Comparison of ENCODE assay signal across 30 cellular contexts in the genomic region with DNA sequence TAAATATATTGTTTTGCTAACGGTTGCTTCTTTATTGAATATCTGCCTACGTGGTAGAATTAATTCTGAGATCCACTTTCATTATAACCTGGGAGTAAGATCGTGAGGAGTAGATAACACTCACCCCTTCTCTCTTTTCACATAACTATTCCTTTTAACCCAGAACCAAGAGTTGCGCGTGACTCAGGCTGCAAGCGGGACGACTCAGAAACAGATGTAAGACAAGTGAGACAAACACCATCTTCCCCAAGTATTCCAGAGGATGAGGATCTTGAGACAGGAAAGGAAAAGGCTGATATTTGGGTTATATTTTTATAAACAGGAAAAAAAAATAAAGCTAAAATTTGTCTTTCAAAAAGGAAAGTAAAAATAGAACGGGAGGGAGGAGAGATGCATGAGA.
DNase-seq lines count a peak whose midpoint lies in the region; ATAC-seq and TF ChIP-seq lines count a peak whose summit lies in the region.
"Had no signal": no experiment of that assay in that cellular context is flagged by ENCODE, and none has a peak within 500 bp of the region (broad histone marks: within the 10 kb centered on the region; RNA-seq: fewer than 3 reads in every experiment).

No MANE protein-coding gene starts in this region.

- no peak for DNase-seq in GM23338 (ENCODE audit: low spot score)
- DNase-seq in fibroblast of lung (ENCODE audit: low read depth in 2 of 2): peak; percentile 25 to 36
- DNase-seq in BE2C: no peak
- no peak for DNase-seq in natural killer cell
- DNase-seq: ACHN; activated CD4-positive, CD25-positive, alpha-beta regulatory T cell; activated CD8-positive, alpha-beta memory T cell treated with anti-CD3 and anti-CD28 coated beads, Interleukin-2, amount 10 ng/mL, durations not matched to agents 7 days and 5 days; activated naive CD4-positive, alpha-beta T cell treated with anti-CD3 and anti-CD28 coated beads, Interleukin-2, amount 50 U/mL, for 16 hours; amygdala; colonic mucosa; esophagus squamous epithelium; GOT3; left ventricle myocardium inferior; midbrain; naive thymus-derived CD8-positive, alpha-beta T cell; NCI-H1105; NCI-H187 treated with DMSO at 0.1 percent for 48 hours; NCI-H2171 treated with DMSO at 0.1 percent for 48 hours; NCI-H510A treated with DMSO at 0.1 percent for 48 hours; pancreas; PC-3; Right ventricle myocardium superior; stimulated activated CD4-positive, alpha-beta T cell treated with anti-CD3 and anti-CD28 coated beads, Interleukin-2, amount 100 ng/mL, for 24 hours; T1000 had no signal

- H4K20me1 ChIP-seq in GM23338 (replicated peaks; ENCODE audit: insufficient read depth) (no peaks in the 10 kb centered on the region), fibroblast of lung (ENCODE audit: control insufficient read depth, extremely low read depth, insufficient read depth, low read length) (no peaks in the 10 kb centered on the region)
- H4K20me1 ChIP-seq: BLaER1 had no signal

- H3K4me1 Mint-ChIP-seq in GM23338: peaks cover 25% of the 10 kb centered on the region
- no peaks in the 10 kb centered on the region for H3K4me1 Mint-ChIP-seq in natural killer cell
- H3K4me1 Mint-ChIP-seq: activated CD8-positive, alpha-beta memory T cell treated with anti-CD3 and anti-CD28 coated beads, Interleukin-2, amount 10 ng/mL, durations not matched to agents 7 days and 5 days; naive thymus-derived CD8-positive, alpha-beta T cell had no signal

- H3K4me3 Mint-ChIP-seq in GM23338 (no peak overlapping the region), natural killer cell (no peak overlapping the region)
- H3K4me3 Mint-ChIP-seq: activated CD8-positive, alpha-beta memory T cell treated with anti-CD3 and anti-CD28 coated beads, Interleukin-2, amount 10 ng/mL, durations not matched to agents 7 days and 5 days; naive thymus-derived CD8-positive, alpha-beta T cell had no signal

- H3K9me2 ChIP-seq in GM23338 (ENCODE audit: insufficient read depth): no peaks in the 10 kb centered on the region

- H3K9me3 ChIP-seq in fibroblast of lung (ENCODE audit: control insufficient read depth, insufficient read depth, low read depth, low read length) (no peaks in the 10 kb centered on the region), parathyroid adenoma (ENCODE audit: control insufficient read depth, low read length) (no peaks in the 10 kb centered on the region), BE2C (no peaks in the 10 kb centered on the region)
- H3K9me3 ChIP-seq: BLaER1, colonic mucosa, esophagus squamous epithelium, left ventricle myocardium inferior, pancreas, right atrium auricular region, tibial nerve had no signal

- H3K4me3 ChIP-seq in GM23338: no peak overlapping the region
- H3K4me3 ChIP-seq in WI38 (ENCODE audit: low read depth, low read length): peak overlapping the region; percentile 11; the same call in 1 of the 2 replicates
- H3K4me3 ChIP-seq in fibroblast of lung (replicated peaks in 1 of 4; ENCODE audit: control extremely low read depth in 1 of 4, insufficient read depth in 1 of 4, low read depth in 3 of 4, low read length in 4 of 4): peak overlapping the region in 1 of 4 experiments; percentile 0
- H3K4me3 ChIP-seq in parathyroid adenoma (ENCODE audit: low read depth, low read length): no peak overlapping the region
- no peak overlapping the region for H3K4me3 ChIP-seq in BE2C (ENCODE audit: low read depth, low read length)
- H3K4me3 ChIP-seq: BLaER1, colonic mucosa, esophagus squamous epithelium, left ventricle myocardium inferior, pancreas, right atrium auricular region, tibial nerve had no signal

- H3K27ac ChIP-seq in GM23338 (ENCODE audit: low read depth): no peak overlapping the region
- H3K27ac ChIP-seq in fibroblast of lung (ENCODE audit: insufficient read depth, low read length): peak overlapping the region; percentile 9
- H3K27ac ChIP-seq in parathyroid adenoma: no peak overlapping the region
- H3K27ac ChIP-seq: BLaER1, colonic mucosa, esophagus squamous epithelium, left ventricle myocardium inferior, pancreas, right atrium auricular region, tibial nerve had no signal

- H3K79me2 ChIP-seq in GM23338 (replicated peaks; ENCODE audit: insufficient read depth) (no peaks in the 10 kb centered on the region), fibroblast of lung (ENCODE audit: control insufficient read depth, insufficient read depth, low read length) (no peaks in the 10 kb centered on the region), parathyroid adenoma (no peaks in the 10 kb centered on the region)

- H3K27me3 ChIP-seq in GM23338 (ENCODE audit: insufficient read depth): no peaks in the 10 kb centered on the region
- H3K27me3 ChIP-seq in fibroblast of lung (ENCODE audit: control insufficient read depth, insufficient read depth, low read length): no peaks in the 10 kb centered on the region
- no peaks in the 10 kb centered on the region for H3K27me3 ChIP-seq in parathyroid adenoma (ENCODE audit: control insufficient read depth, insufficient read depth, low read length)
- no peaks in the 10 kb centered on the region; the same call in 1 of the 2 replicates for H3K27me3 ChIP-seq in BE2C
- H3K27me3 ChIP-seq: BLaER1, colonic mucosa, esophagus squamous epithelium, pancreas, right atrium auricular region, tibial nerve had no signal

- H3K36me3 ChIP-seq in GM23338 (ENCODE audit: insufficient read depth) (no peaks in the 10 kb centered on the region), fibroblast of lung (ENCODE audit: control insufficient read depth, insufficient read depth, low read length) (no peaks in the 10 kb centered on the region), parathyroid adenoma (ENCODE audit: control insufficient read depth, insufficient read depth, low read length) (no peaks in the 10 kb centered on the region), BE2C (no peaks in the 10 kb centered on the region)
- H3K36me3 ChIP-seq: BLaER1, colonic mucosa, esophagus squamous epithelium, left ventricle myocardium inferior, pancreas, right atrium auricular region, tibial nerve had no signal

- peaks cover 6% of the 10 kb centered on the region for H3K27me3 Mint-ChIP-seq in GM23338 (ENCODE audit: insufficient read depth, low read depth, poor library complexity)
- H3K27me3 Mint-ChIP-seq in natural killer cell (ENCODE audit: low read depth in 2 of 2): peaks cover 7 to 14% of the 10 kb centered on the region in 2 donors

- intact Hi-C loops in natural killer cell (cut with micrococcal nuclease): no loop called here

- H3K4me2 ChIP-seq in GM23338: 0 out of 2 replicates have a peak overlapping the region, but pooled peaks have one; percentile 7
- H3K4me2 ChIP-seq in fibroblast of lung (ENCODE audit: extremely low read depth, insufficient read depth, low read length): peak overlapping the region; percentile 70
- no peak overlapping the region for H3K4me2 ChIP-seq in parathyroid adenoma (ENCODE audit: low read length)
- H3K4me2 ChIP-seq: BLaER1 had no signal

- ATAC-seq in GM23338 (no peak; the same call in 2 of the 3 replicates), natural killer cell (no peak), HG03196 (IDR thresholded peaks at IDR 0.05; ENCODE audit: unreplicated experiment) (no peak)
- ATAC-seq: activated CD8-positive, alpha-beta memory T cell treated with anti-CD3 and anti-CD28 coated beads, Interleukin-2, amount 10 ng/mL, durations not matched to agents 7 days and 5 days; naive thymus-derived CD8-positive, alpha-beta T cell; pancreas; PC-3 had no signal

- H3K4me1 ChIP-seq in GM23338 (ENCODE audit: insufficient read depth): peaks cover 27% of the 10 kb centered on the region
- peaks cover 9% of the 10 kb centered on the region for H3K4me1 ChIP-seq in fibroblast of lung (ENCODE audit: control insufficient read depth, extremely low read depth, insufficient read depth, low read length)
- H3K4me1 ChIP-seq in parathyroid adenoma: no peaks in the 10 kb centered on the region
- no peaks in the 10 kb centered on the region for H3K4me1 ChIP-seq in BE2C
- H3K4me1 ChIP-seq: BLaER1, colonic mucosa, esophagus squamous epithelium, left ventricle myocardium inferior, pancreas, right atrium auricular region, tibial nerve had no signal

- H3F3A ChIP-seq in GM23338 (replicated peaks; ENCODE audit: low read depth): no peaks in the 10 kb centered on the region

- H3K9me3 Mint-ChIP-seq in GM23338 (no peaks in the 10 kb centered on the region), natural killer cell (peaks cover 3 to 5% of the 10 kb centered on the region in 2 donors)
- H3K9me3 Mint-ChIP-seq: naive thymus-derived CD8-positive, alpha-beta T cell had no signal

- H3K9ac ChIP-seq in fibroblast of lung (ENCODE audit: insufficient read depth, low read length) (no peak overlapping the region), parathyroid adenoma (no peak overlapping the region)
- H3K9ac ChIP-seq: BLaER1 had no signal

- H2AFZ ChIP-seq in GM23338: no peak overlapping the region
- no peak overlapping the region for H2AFZ ChIP-seq in fibroblast of lung (ENCODE audit: low read length)
- peak overlapping the region; percentile 38 for H2AFZ ChIP-seq in parathyroid adenoma

- H3K27ac Mint-ChIP-seq in GM23338 (peak overlapping the region; percentile 74; the same call in 1 of the 2 replicates), natural killer cell (no peak overlapping the region)
- H3K27ac Mint-ChIP-seq: activated CD8-positive, alpha-beta memory T cell treated with anti-CD3 and anti-CD28 coated beads, Interleukin-2, amount 10 ng/mL, durations not matched to agents 7 days and 5 days; naive thymus-derived CD8-positive, alpha-beta T cell had no signal

- no peaks in the 10 kb centered on the region for H3K36me3 Mint-ChIP-seq in GM23338 (ENCODE audit: low read depth)
- no peaks in the 10 kb centered on the region for H3K36me3 Mint-ChIP-seq in natural killer cell
- H3K36me3 Mint-ChIP-seq: activated CD8-positive, alpha-beta memory T cell treated with anti-CD3 and anti-CD28 coated beads, Interleukin-2, amount 10 ng/mL, durations not matched to agents 7 days and 5 days; naive thymus-derived CD8-positive, alpha-beta T cell had no signal

- no peak for TF ChIP-seq CTCF in GM23338 (conservative IDR thresholded peaks at IDR 0.05; ENCODE audit: low read depth in 2 of 2)
- TF ChIP-seq CTCF in WI38 (IDR thresholded peaks at IDR 0.05; ENCODE audit: low read depth, low read length): no peak
- TF ChIP-seq CTCF in fibroblast of lung (conservative IDR thresholded peaks at IDR 0.05 in 1 of 2, IDR thresholded peaks at IDR 0.05 in 1 of 2; ENCODE audit: low read depth in 1 of 2, low read length in 2 of 2): no peak
- TF ChIP-seq CTCF in parathyroid adenoma (IDR thresholded peaks at IDR 0.05): no peak
- TF ChIP-seq CTCF in BE2C (IDR thresholded peaks at IDR 0.05; ENCODE audit: low read depth, low read length): no peak
- TF ChIP-seq CTCF in natural killer cell (IDR thresholded peaks at IDR 0.05): no peak

TF ChIP-seq in GM23338, 12 proteins besides CTCF, POLR2A, EP300 and RAD21 (continues in another document):
- TF ChIP-seq ZNF114 (CRISPR knock-in tag; IDR thresholded peaks at IDR 0.05): no peak

Comparison
In these comparisons a context has a peak if more than half of its experiments do, and no peak if none do; other contexts are left out.
1. DNase-seq: peak in fibroblast of lung (2 of 2); none in GM23338 (single experiment), BE2C (single experiment) and natural killer cell (single experiment).